1 cellular context compared by ENCODE assay signal in the genomic region with DNA sequence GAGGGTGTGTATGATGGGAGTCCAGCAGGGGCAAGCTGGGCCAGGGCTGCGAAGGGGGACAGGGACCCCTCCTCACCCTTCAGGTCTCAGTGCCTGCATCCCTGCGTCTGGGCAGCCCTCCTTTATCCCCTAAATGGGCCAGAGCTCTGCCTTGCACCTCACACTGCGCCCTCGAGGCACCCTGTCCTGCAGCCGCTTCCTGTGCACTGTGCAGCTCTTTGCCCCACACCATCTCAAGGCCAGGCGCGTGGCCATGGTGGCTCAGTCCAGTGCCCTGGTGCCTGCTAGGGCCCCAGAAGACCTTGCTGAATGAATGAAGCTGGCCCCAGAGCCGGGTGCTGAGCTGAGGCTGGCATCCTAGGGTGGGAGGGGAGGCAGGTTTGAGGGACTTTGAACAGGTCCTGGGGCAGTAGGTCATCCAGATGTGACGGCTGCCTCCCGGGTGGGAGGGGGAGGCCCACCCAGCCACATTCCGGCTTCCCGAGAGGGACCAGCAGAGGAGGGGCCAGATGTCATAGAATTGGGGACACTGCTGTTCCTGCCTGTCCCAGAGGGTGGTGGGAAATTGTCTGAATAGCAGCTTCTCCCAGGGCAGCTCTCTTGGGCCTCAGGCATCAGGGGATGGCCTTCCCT.
TF ChIP-seq lines count a peak whose summit lies in the region.

No MANE protein-coding gene starts in this region.

TF ChIP-seq in IMR-90, 13 proteins besides CTCF, POLR2A, EP300 and RAD21:
- TF ChIP-seq USF2 (IDR thresholded peaks at IDR 0.05; ENCODE audit: low read depth, low read length) (no peak), RCOR1 (IDR thresholded peaks at IDR 0.05; ENCODE audit: insufficient replicate concordance, low read length) (no peak), MAZ (IDR thresholded peaks at IDR 0.05; ENCODE audit: borderline replicate concordance, low read depth, low read length) (no peak), CHD1 (IDR thresholded peaks at IDR 0.05; ENCODE audit: low read depth, low read length) (no peak), MXI1 (IDR thresholded peaks at IDR 0.05; ENCODE audit: borderline replicate concordance, low read depth, low read length) (no peak), FOS (IDR thresholded peaks at IDR 0.05; ENCODE audit: low read depth, low read length) (no peak), BHLHE40 (IDR thresholded peaks at IDR 0.05; ENCODE audit: low read depth, low read length) (no peak), SMC3 (IDR thresholded peaks at IDR 0.05; ENCODE audit: low read depth, low read length) (no peak), RFX5 (IDR thresholded peaks at IDR 0.05; ENCODE audit: low read depth, low read length) (no peak), MAFK (IDR thresholded peaks at IDR 0.05; ENCODE audit: low read depth, low read length) (no peak), CEBPB (IDR thresholded peaks at IDR 0.05; ENCODE audit: low read depth, low read length) (no peak), NFE2L2 (IDR thresholded peaks at IDR 0.05; ENCODE audit: low read depth, low read length) (no peak)
- TF ChIP-seq, protein P1, sequence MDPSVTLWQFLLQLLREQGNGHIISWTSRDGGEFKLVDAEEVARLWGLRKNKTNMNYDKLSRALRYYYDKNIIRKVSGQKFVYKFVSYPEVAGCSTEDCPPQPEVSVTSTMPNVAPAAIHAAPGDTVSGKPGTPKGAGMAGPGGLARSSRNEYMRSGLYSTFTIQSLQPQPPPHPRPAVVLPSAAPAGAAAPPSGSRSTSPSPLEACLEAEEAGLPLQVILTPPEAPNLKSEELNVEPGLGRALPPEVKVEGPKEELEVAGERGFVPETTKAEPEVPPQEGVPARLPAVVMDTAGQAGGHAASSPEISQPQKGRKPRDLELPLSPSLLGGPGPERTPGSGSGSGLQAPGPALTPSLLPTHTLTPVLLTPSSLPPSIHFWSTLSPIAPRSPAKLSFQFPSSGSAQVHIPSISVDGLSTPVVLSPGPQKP (IDR thresholded peaks at IDR 0.05; ENCODE audit: borderline replicate concordance, low read depth, low read length), result no peak
